Comparison of ENCODE assay signal across 8 cellular contexts in the genomic region with DNA sequence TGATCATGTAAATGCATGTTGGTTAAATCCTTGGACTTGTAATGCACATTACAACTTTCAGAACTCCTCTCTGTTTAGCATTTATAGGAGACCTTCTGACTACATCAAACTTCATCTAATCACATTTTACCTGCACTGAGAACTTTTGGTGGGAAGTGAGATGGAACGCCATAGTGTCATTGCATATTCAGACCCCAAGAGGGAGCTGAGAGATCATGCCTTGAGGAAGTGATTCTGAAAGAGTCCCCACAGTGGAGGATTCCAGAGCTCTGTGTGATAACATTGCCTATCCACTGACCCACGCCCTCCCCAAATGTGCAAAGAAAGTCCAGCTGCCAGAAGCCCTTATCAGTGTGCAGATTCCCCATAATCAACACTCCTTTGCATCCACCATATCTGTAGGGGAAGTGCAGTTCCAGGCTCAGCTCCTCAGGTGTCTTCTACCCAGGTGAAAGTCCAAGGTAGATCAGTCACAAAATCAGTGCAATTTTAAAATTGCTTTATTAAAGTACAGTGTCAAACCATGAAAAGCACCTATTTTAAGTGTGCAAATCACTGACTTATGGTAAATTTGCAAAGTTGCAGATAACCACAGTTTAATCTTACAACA.
DNase-seq lines count a peak whose midpoint lies in the region; ATAC-seq lines count a peak whose summit lies in the region.

No MANE protein-coding gene starts in this region.

- peak; percentile 72 for ATAC-seq in HG03378 (IDR thresholded peaks at IDR 0.05; ENCODE audit: unreplicated experiment)
- peak; percentile 78 for ATAC-seq in Right ventricle myocardium superior (ENCODE audit: poor library complexity)
- no peak for ATAC-seq in HG02610 (IDR thresholded peaks at IDR 0.05; ENCODE audit: unreplicated experiment)
- no peak for ATAC-seq in GM21717 (IDR thresholded peaks at IDR 0.05; ENCODE audit: unreplicated experiment)

- intact Hi-C loops in Right ventricle myocardium superior (cut with DNase I): no loop called here

- DNase-seq in GDM1 (lab: John Stamatoyannopoulos, UW): peak; percentile 26
- peak; percentile 79 for DNase-seq in SKM-1 treated with dmso at 0.1 percent for 144 hours (lab: John Stamatoyannopoulos, UW; ENCODE audit: unreplicated experiment)
- DNase-seq in Right ventricle myocardium superior: no peak
- DNase-seq in stromal cell of bone marrow (ENCODE audit: low read depth): peak; percentile 5
- no peak for DNase-seq in activated CD8-positive, alpha-beta memory T cell treated with anti-CD3 and anti-CD28 coated beads, Interleukin-2, amount 50 U/mL, for 4 hours

Comparison
In these comparisons a context has a peak if more than half of its experiments do, and no peak if none do; other contexts are left out.
1. DNase-seq: peak in GDM1 (single experiment), SKM-1 treated with dmso at 0.1 percent for 144 hours (single experiment) and stromal cell of bone marrow (single experiment); none in Right ventricle myocardium superior (single experiment) and activated CD8-positive, alpha-beta memory T cell treated with anti-CD3 and anti-CD28 coated beads, Interleukin-2, amount 50 U/mL, for 4 hours (single experiment).
2. ATAC-seq: peak in HG03378 (single experiment) and Right ventricle myocardium superior (single experiment); none in HG02610 (single experiment) and GM21717 (single experiment).